10 cellular contexts compared by ENCODE assay signal in the genomic region with DNA sequence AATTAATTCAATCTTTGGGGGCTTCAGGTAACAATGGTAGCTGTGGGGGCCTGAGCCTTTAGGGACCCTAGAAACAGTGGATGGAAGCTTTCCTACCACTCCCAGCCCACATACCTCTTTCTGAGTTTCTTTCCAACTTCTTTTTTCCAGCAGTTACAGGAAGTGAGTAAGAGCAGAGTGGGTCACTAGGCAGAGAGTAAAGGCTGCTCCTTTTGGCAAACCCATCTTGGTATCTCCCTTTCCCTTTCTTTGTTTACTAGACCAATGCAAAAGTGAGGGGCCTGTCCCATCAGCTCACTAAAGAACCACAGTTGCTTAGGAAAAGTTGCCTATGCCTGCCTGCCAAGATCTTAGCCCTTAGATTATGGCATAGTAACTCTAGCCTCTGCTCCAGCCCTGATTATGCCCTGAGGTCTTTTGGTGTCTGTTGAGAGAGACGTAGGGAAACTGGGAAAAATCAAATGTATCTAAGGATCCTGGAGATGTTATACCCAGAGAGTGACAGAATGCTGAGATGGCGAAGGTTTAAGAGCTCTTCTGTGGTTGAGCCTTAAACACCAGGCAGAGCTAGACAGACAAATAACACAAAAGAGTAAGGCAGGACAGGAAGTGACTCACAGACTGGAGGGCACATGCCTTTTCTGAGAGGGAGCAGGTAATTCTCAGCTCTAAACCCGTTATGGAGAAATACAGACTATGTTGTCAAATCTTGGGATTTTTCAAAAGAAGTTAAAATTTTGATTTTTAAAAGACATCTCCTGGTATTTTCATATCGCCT. TPM values are rescaled to one million over a fixed set of nuclear protein-coding genes. Genes with fewer than 3 reads are reported as not detected.
DNase-seq lines count a peak whose midpoint lies in the region; ATAC-seq, FAIRE-seq and TF ChIP-seq lines count a peak whose summit lies in the region.
"Had no signal": no experiment of that assay in that cellular context is flagged by ENCODE, and none has a peak within 500 bp of the region (broad histone marks: within the 10 kb centered on the region; RNA-seq: fewer than 3 reads in every experiment).

No MANE protein-coding gene starts in this region.

- peaks cover 12% of the 10 kb centered on the region for H3K4me1 ChIP-seq in Panc1 (ENCODE audit: control insufficient read depth, insufficient read depth, low read length)
- H3K4me1 ChIP-seq in endothelial cell of umbilical vein (ENCODE audit: control insufficient read depth, extremely low read depth, insufficient read depth, low read length) = peaks cover 15% of the 10 kb centered on the region
- no peaks in the 10 kb centered on the region for H3K4me1 ChIP-seq in right cardiac atrium (ENCODE audit: control insufficient read depth, insufficient read depth, low read length)

- CTCF ChIA-PET in Panc1 (lab: Charles Lee) = no interaction called here
- CTCF ChIA-PET in endothelial cell of umbilical vein (lab: Charles Lee) = interaction anchor here (0.7 to 1.2 kb wide), 6 partner anchors 10 to 389 kb away, joined by 3 to 6 read pairs (median 3); no protein-coding TSS in a partner anchor

- peak; percentile 86 for ATAC-seq in activated naive CD4-positive, alpha-beta T cell treated with anti-CD3 and anti-CD28 coated beads, Interleukin-2, amount 50 U/mL, for 72 hours
- ATAC-seq in Panc1 (peak; percentile 92), right cardiac atrium (no peak), GM19397 (IDR thresholded peaks at IDR 0.05; ENCODE audit: unreplicated experiment) (no peak)
- ATAC-seq in stimulated activated naive CD8-positive, alpha-beta T cell treated with anti-CD3 and anti-CD28 coated beads, Interleukin-15, amount 100 ng/mL, for 72 hours = peak; percentile 93

- H3K4me3 ChIP-seq in Panc1 (ENCODE audit: low read depth in 2 of 2, low read length in 2 of 2) (0 out of 4 replicates have a peak overlapping the region, but pooled peaks of 1 of the 2 experiments have one; percentile 8), endothelial cell of umbilical vein (replicated peaks in 1 of 3; ENCODE audit: insufficient read depth in 1 of 3, low read depth in 1 of 3, low read length in 3 of 3) (peak overlapping the region in 1 of 3 experiments; percentile 41), right cardiac atrium (ENCODE audit: low read length) (no peak overlapping the region), WERI-Rb-1 (ENCODE audit: low read depth, low read length) (no peak overlapping the region)

- no peak for TF ChIP-seq CTCF in Panc1 (IDR thresholded peaks at IDR 0.05)
- no peak for TF ChIP-seq CTCF in endothelial cell of umbilical vein (IDR thresholded peaks at IDR 0.05; ENCODE audit: extremely low read depth in 1 of 2, insufficient read depth in 1 of 2, low read depth in 1 of 2, low read length in 2 of 2)
- TF ChIP-seq CTCF in WERI-Rb-1 (IDR thresholded peaks at IDR 0.05; ENCODE audit: low read depth, low read length) = no peak

- BruUV-seq in Panc1 (replicated peaks; lab: Mats Ljungman, UMichigan) (no TSS peak), endothelial cell of umbilical vein (replicated peaks; lab: Mats Ljungman, UMichigan) (TSS peak; percentile 86)

- H3K79me2 ChIP-seq in endothelial cell of umbilical vein (ENCODE audit: control insufficient read depth, insufficient read depth, low read length) = no peaks in the 10 kb centered on the region

- H2AFZ ChIP-seq in endothelial cell of umbilical vein (ENCODE audit: low read depth, low read length) = peak overlapping the region; percentile 39

- H3K36me3 ChIP-seq in Panc1 (ENCODE audit: control insufficient read depth, insufficient read depth, low read length) = no peaks in the 10 kb centered on the region
- no peaks in the 10 kb centered on the region for H3K36me3 ChIP-seq in endothelial cell of umbilical vein (ENCODE audit: control insufficient read depth in 2 of 2, extremely low read depth in 1 of 2, insufficient read depth in 2 of 2, low read length in 2 of 2)
- H3K36me3 ChIP-seq in WERI-Rb-1 = peaks cover 52% of the 10 kb centered on the region

- H3K9me3 Mint-ChIP-seq in activated naive CD4-positive, alpha-beta T cell treated with anti-CD3 and anti-CD28 coated beads, Interleukin-2, amount 50 U/mL, for 72 hours = no peaks in the 10 kb centered on the region
- H3K9me3 Mint-ChIP-seq in stimulated activated naive CD8-positive, alpha-beta T cell treated with anti-CD3 and anti-CD28 coated beads, Interleukin-15, amount 100 ng/mL, for 72 hours = no peaks in the 10 kb centered on the region

- dilution Hi-C loops in endothelial cell of umbilical vein (cut with MboI; ENCODE audit: extremely low pct_ligation_motif_present, low sequenced_read_pairs) = no loop called here

- DNase-seq in activated naive CD4-positive, alpha-beta T cell treated with anti-CD3 and anti-CD28 coated beads, Interleukin-2, amount 50 U/mL, for 72 hours (ENCODE audit: low spot score in 2 of 2) = no peak
- DNase-seq in activated naive CD4-positive, alpha-beta T cell (lab: John Stamatoyannopoulos, UW) = no peak
- DNase-seq in Panc1 (ENCODE audit: low read depth, low spot score) = peak; percentile 46
- DNase-seq in endothelial cell of umbilical vein (ENCODE audit: low read depth, low spot score) = peak; percentile 67
- DNase-seq in stimulated activated naive CD8-positive, alpha-beta T cell treated with anti-CD3 and anti-CD28 coated beads, Interleukin-15, amount 100 ng/mL, for 72 hours = peak in 1 of 2 donors; percentile 8
- no peak for DNase-seq in right cardiac atrium
- DNase-seq in WERI-Rb-1 = no peak
- DNase-seq: kidney had no signal

- H4K20me1 ChIP-seq in endothelial cell of umbilical vein (replicated peaks; ENCODE audit: control insufficient read depth, extremely low read depth, insufficient read depth, low read length) = no peaks in the 10 kb centered on the region

- WGBS in right cardiac atrium = 57% methylated on average over 4 of the region's 4 CpGs

- H3K4me1 Mint-ChIP-seq in stimulated activated naive CD8-positive, alpha-beta T cell treated with anti-CD3 and anti-CD28 coated beads, Interleukin-15, amount 100 ng/mL, for 72 hours = peaks cover 24% of the 10 kb centered on the region

- H3K27me3 Mint-ChIP-seq in stimulated activated naive CD8-positive, alpha-beta T cell treated with anti-CD3 and anti-CD28 coated beads, Interleukin-15, amount 100 ng/mL, for 72 hours = peaks cover 38% of the 10 kb centered on the region

- H3K27ac Mint-ChIP-seq in activated naive CD4-positive, alpha-beta T cell treated with anti-CD3 and anti-CD28 coated beads, Interleukin-2, amount 50 U/mL, for 72 hours = peak overlapping the region; percentile 51 to 63
- peak overlapping the region in 1 of 2 donors; percentile 50 for H3K27ac Mint-ChIP-seq in stimulated activated naive CD8-positive, alpha-beta T cell treated with anti-CD3 and anti-CD28 coated beads, Interleukin-15, amount 100 ng/mL, for 72 hours

- intact Hi-C loops in Panc1 (cut with micrococcal nuclease; ENCODE audit: unreplicated experiment) = no loop called here
- intact Hi-C loops in endothelial cell of umbilical vein (cut with micrococcal nuclease) = loop anchor here (1.0 kb wide), 1 partner anchor 31 kb away; the partner anchor contains the start of genes MCM8 and TRMT6
- intact Hi-C loops in right cardiac atrium (cut with DNase I) = no loop called here

- POLR2A ChIA-PET in Panc1 (lab: Charles Lee) (no interaction called here), endothelial cell of umbilical vein (lab: Charles Lee) (no interaction called here)

- H3K9me3 ChIP-seq in Panc1 (ENCODE audit: control insufficient read depth, insufficient read depth, low read depth, low read length) (no peaks in the 10 kb centered on the region), endothelial cell of umbilical vein (replicated peaks; ENCODE audit: control insufficient read depth, insufficient read depth, low read length) (no peaks in the 10 kb centered on the region), right cardiac atrium (ENCODE audit: control insufficient read depth, low read length) (no peaks in the 10 kb centered on the region), WERI-Rb-1 (ENCODE audit: severe bottlenecking) (no peaks in the 10 kb centered on the region)

- FAIRE-seq in endothelial cell of umbilical vein (lab: Jason Lieb, UNC) = peak; percentile 82
- FAIRE-seq: G401.6, kidney had no signal

- H3K4me2 ChIP-seq in endothelial cell of umbilical vein (ENCODE audit: insufficient read depth, low read length) = peak overlapping the region; percentile 91

- H3K9ac ChIP-seq in endothelial cell of umbilical vein (replicated peaks; ENCODE audit: extremely low read depth, insufficient read depth, low read length) = peak overlapping the region; percentile 65

- H3K27ac ChIP-seq in Panc1 (ENCODE audit: low read length) = 0 out of 2 replicates have a peak overlapping the region, but pooled peaks have one; percentile 25
- peak overlapping the region; percentile 89 for H3K27ac ChIP-seq in endothelial cell of umbilical vein (ENCODE audit: insufficient read depth, low read depth, low read length)
- H3K27ac ChIP-seq in right cardiac atrium (ENCODE audit: low read length) = no peak overlapping the region
- no peak overlapping the region for H3K27ac ChIP-seq in WERI-Rb-1

- H3K27me3 ChIP-seq in Panc1 (ENCODE audit: control insufficient read depth, insufficient read depth, low read length) = no peaks in the 10 kb centered on the region
- peaks cover 2 to 3% of the 10 kb centered on the region in 2 experiments for H3K27me3 ChIP-seq in endothelial cell of umbilical vein (ENCODE audit: control insufficient read depth in 2 of 2, insufficient read depth in 2 of 2, low read length in 2 of 2)
- no peaks in the 10 kb centered on the region for H3K27me3 ChIP-seq in right cardiac atrium (ENCODE audit: control insufficient read depth, insufficient read depth)
- H3K27me3 ChIP-seq in WERI-Rb-1 (ENCODE audit: insufficient read depth, low read depth, severe bottlenecking) = no peaks in the 10 kb centered on the region

- peak overlapping the region; percentile 4 to 23 for H3K4me3 Mint-ChIP-seq in stimulated activated naive CD8-positive, alpha-beta T cell treated with anti-CD3 and anti-CD28 coated beads, Interleukin-15, amount 100 ng/mL, for 72 hours

- H3K36me3 Mint-ChIP-seq in activated naive CD4-positive, alpha-beta T cell treated with anti-CD3 and anti-CD28 coated beads, Interleukin-2, amount 50 U/mL, for 72 hours = no peaks in the 10 kb centered on the region

- in situ Hi-C loops in Panc1 (cut with HindIII; ENCODE audit: low pct_unique_long_range_greater_than_20kb, low sequenced_read_pairs) = no loop called here

- TF ChIP-seq POLR2A in endothelial cell of umbilical vein (IDR thresholded peaks at IDR 0.05; ENCODE audit: low read depth, low read length) = no peak

- H3K9me1 ChIP-seq in endothelial cell of umbilical vein (replicated peaks; ENCODE audit: control insufficient read depth, extremely low read depth, insufficient read depth, low read length) = no peaks in the 10 kb centered on the region

RNA-seq across cellular contexts. Expression of gene CHGB, which starts 7.7 kb away (rescaled TPM):
- under 1 TPM; 0.10 to 0.25 TPM for total RNA-seq in activated naive CD4-positive, alpha-beta T cell treated with anti-CD3 and anti-CD28 coated beads, Interleukin-2, amount 50 U/mL, for 72 hours
- total RNA-seq in Panc1 (2021; ENCODE audit: unreplicated experiment) = 3.1 TPM
- polyA plus RNA-seq in Panc1 (2012; ENCODE audit: insufficient read length) = 4.4 TPM
- total RNA-seq in endothelial cell of umbilical vein = not detected in 2 replicates
- 0.05 and 0.06 TPM in 2 replicates for polyA plus RNA-seq in endothelial cell of umbilical vein
- 0.05 and 0.06 TPM in 2 replicates for polyA plus RNA-seq in endothelial cell of umbilical vein (2011; cell fraction: cytosol; rRNA removed)
- 0.05 and 0.06 TPM in 2 replicates for polyA plus RNA-seq in endothelial cell of umbilical vein (2011; cell fraction: nucleus; rRNA removed)
- 0.12 and 0.25 TPM in 2 replicates for polyA plus RNA-seq in endothelial cell of umbilical vein (2012)
- polyA minus RNA-seq in endothelial cell of umbilical vein = not detected in 2 replicates
- not detected for polyA minus RNA-seq in endothelial cell of umbilical vein (2011; cell fraction: cytosol; rRNA and poly(A)+ RNA removed)
- not detected in 2 replicates for polyA minus RNA-seq in endothelial cell of umbilical vein (2011; cell fraction: nucleus; rRNA and poly(A)+ RNA removed)
- total RNA-seq in right cardiac atrium = 10 to 100 TPM; 48.6 to 99.8 (median 56.2) TPM
- polyA plus RNA-seq in right cardiac atrium = 65.5 TPM

RNA-seq across cellular contexts. Expression of gene TRMT6, which starts 31.3 kb away (rescaled TPM):
- 10 to 100 TPM; 16.1 to 19.8 TPM for total RNA-seq in activated naive CD4-positive, alpha-beta T cell treated with anti-CD3 and anti-CD28 coated beads, Interleukin-2, amount 50 U/mL, for 72 hours
- total RNA-seq in Panc1 (2021; ENCODE audit: unreplicated experiment) = 27.9 TPM
- 27.6 TPM for polyA plus RNA-seq in Panc1 (2012; ENCODE audit: insufficient read length)
- total RNA-seq in endothelial cell of umbilical vein = 11.0 and 12.0 TPM in 2 replicates
- 3.2 and 4.1 TPM in 2 replicates for polyA plus RNA-seq in endothelial cell of umbilical vein
- 7.2 and 7.4 TPM in 2 replicates for polyA plus RNA-seq in endothelial cell of umbilical vein (2011; cell fraction: cytosol; rRNA removed)
- 6.7 and 7.0 TPM in 2 replicates for polyA plus RNA-seq in endothelial cell of umbilical vein (2011; cell fraction: nucleus; rRNA removed)
- polyA plus RNA-seq in endothelial cell of umbilical vein (2012) = 10.6 and 16.9 TPM in 2 replicates
- polyA minus RNA-seq in endothelial cell of umbilical vein = 3.8 and 5.4 TPM in 2 replicates
- polyA minus RNA-seq in endothelial cell of umbilical vein (2011; cell fraction: cytosol; rRNA and poly(A)+ RNA removed) = 8.2 TPM
- 2.2 and 3.0 TPM in 2 replicates for polyA minus RNA-seq in endothelial cell of umbilical vein (2011; cell fraction: nucleus; rRNA and poly(A)+ RNA removed)
- total RNA-seq in right cardiac atrium = 10 to 100 TPM in 1 of 4 donors, 1 to 10 TPM in 3; 8.9 to 11.0 (median 9.5) TPM
- polyA plus RNA-seq in right cardiac atrium = 7.6 TPM

RNA-seq across cellular contexts. Expression of gene MCM8, which starts 31.4 kb away (rescaled TPM):
- total RNA-seq in activated naive CD4-positive, alpha-beta T cell treated with anti-CD3 and anti-CD28 coated beads, Interleukin-2, amount 50 U/mL, for 72 hours = 10 to 100 TPM; 38.8 to 62.9 TPM
- total RNA-seq in Panc1 (2021; ENCODE audit: unreplicated experiment) (28.3 TPM), endothelial cell of umbilical vein (13.4 and 14.4 TPM in 2 replicates), right cardiac atrium (1 to 10 TPM; 6.5 to 8.4 (median 7.0) TPM)
- polyA plus RNA-seq in Panc1 (2012; ENCODE audit: insufficient read length) = 9.7 TPM
- polyA plus RNA-seq in endothelial cell of umbilical vein (2.0 and 2.9 TPM in 2 replicates), right cardiac atrium (2.9 TPM)
- 6.0 and 6.3 TPM in 2 replicates for polyA plus RNA-seq in endothelial cell of umbilical vein (2011; cell fraction: cytosol; rRNA removed)
- polyA plus RNA-seq in endothelial cell of umbilical vein (2011; cell fraction: nucleus; rRNA removed) = 4.4 and 7.7 TPM in 2 replicates
- polyA plus RNA-seq in endothelial cell of umbilical vein (2012) = 7.1 and 12.4 TPM in 2 replicates
- polyA minus RNA-seq in endothelial cell of umbilical vein = 5.9 and 7.0 TPM in 2 replicates
- polyA minus RNA-seq in endothelial cell of umbilical vein (2011; cell fraction: cytosol; rRNA and poly(A)+ RNA removed) = 9.6 TPM
- 3.3 and 5.6 TPM in 2 replicates for polyA minus RNA-seq in endothelial cell of umbilical vein (2011; cell fraction: nucleus; rRNA and poly(A)+ RNA removed)

Comparison
In these comparisons a context has a peak if more than half of its experiments do, and no peak if none do; other contexts are left out.
1. ATAC-seq: peak in activated naive CD4-positive, alpha-beta T cell treated with anti-CD3 and anti-CD28 coated beads, Interleukin-2, amount 50 U/mL, for 72 hours (2 of 2), Panc1 (single experiment) and stimulated activated naive CD8-positive, alpha-beta T cell treated with anti-CD3 and anti-CD28 coated beads, Interleukin-15, amount 100 ng/mL, for 72 hours (single experiment); none in right cardiac atrium (0 of 2) and GM19397 (single experiment).
2. DNase-seq: peak in Panc1 (single experiment) and endothelial cell of umbilical vein (single experiment); none in activated naive CD4-positive, alpha-beta T cell treated with anti-CD3 and anti-CD28 coated beads, Interleukin-2, amount 50 U/mL, for 72 hours (0 of 2), activated naive CD4-positive, alpha-beta T cell (0 of 4), right cardiac atrium (0 of 3) and WERI-Rb-1 (single experiment).
3. H3K27ac ChIP-seq: peak in Panc1 (single experiment) and endothelial cell of umbilical vein (single experiment); none in right cardiac atrium (single experiment) and WERI-Rb-1 (single experiment).
4. RNA of gene CHGB, which starts 7.7 kb away (total RNA-seq): 48.6 to 99.8 TPM in right cardiac atrium; 3.1 TPM in Panc1 (single experiment), 0.10 to 0.25 TPM in activated naive CD4-positive, alpha-beta T cell treated with anti-CD3 and anti-CD28 coated beads, Interleukin-2, amount 50 U/mL, for 72 hours and not detected in endothelial cell of umbilical vein; every median in the first group is over 10 times any median in the second.